ENCODE assay signal across 37 cellular contexts in genomic region chr1:66138613-66139012, GRCh38.
"Had no signal": no experiment of that assay in that cellular context is flagged by ENCODE, and none has a peak within 500 bp of the region (broad histone marks: within the 10 kb centered on the region; RNA-seq: fewer than 3 reads in every experiment).

No MANE protein-coding gene starts in this region.

- H3K4me3 ChIP-seq: adrenal gland, cardiac muscle cell had no signal

- H3K36me3 Mint-ChIP-seq: activated CD4-positive, alpha-beta memory T cell treated with anti-CD3 and anti-CD28 coated beads for 36 hours; activated naive CD4-positive, alpha-beta T cell treated with anti-CD3 and anti-CD28 coated beads, Interleukin-2, amount 50 U/mL, for 72 hours; activated naive CD8-positive, alpha-beta T cell treated with anti-CD3 and anti-CD28 coated beads for 36 hours; brain; T-cell; WTC11 had no signal

- H3K27ac Mint-ChIP-seq: activated CD4-positive, alpha-beta memory T cell treated with anti-CD3 and anti-CD28 coated beads for 36 hours; activated CD4-positive, alpha-beta T cell treated with anti-CD3 and anti-CD28 coated beads for 36 hours; activated CD4-positive, alpha-beta T cell treated with anti-CD3 and anti-CD28 coated beads, Interleukin-2, amount 10 ng/mL, durations not matched to agents 7 days and 5 days; activated CD8-positive, alpha-beta T cell treated with anti-CD3 and anti-CD28 coated beads for 36 hours; activated naive CD4-positive, alpha-beta T cell treated with anti-CD3 and anti-CD28 coated beads for 36 hours; activated naive CD4-positive, alpha-beta T cell treated with anti-CD3 and anti-CD28 coated beads, Interleukin-2, amount 50 U/mL, for 72 hours; activated naive CD8-positive, alpha-beta T cell treated with anti-CD3 and anti-CD28 coated beads for 36 hours; activated T-cell treated with anti-CD3 and anti-CD28 coated beads, Interleukin-2, amount 50 U/mL, for 72 hours; activated T-helper 1 cell treated with anti-CD3 and anti-CD28 coated beads, Interleukin-12 subunit alpha, Interleukin-12 subunit beta, Interleukin-2, Interleukin-4 antibody, amounts not matched to agents 30 ng/mL and 10 ng/mL and 1 ng/mL, durations not matched to agents 14 hours and 24 hours and 36 hours; activated T-helper 17 cell treated with anti-CD3 and anti-CD28 coated beads, Interleukin-2, amount 50 U/mL, for 72 hours; brain; T-helper 1 cell treated with Interleukin-12 subunit alpha and Interleukin-12 subunit beta and Interleukin-4 antibody, amounts not matched to agents 30 μg/mL and 1 μg/mL, for 36 hours; T-helper 2 cell treated with Interferon-gamma antibody and Interleukin-4, amounts not matched to agents 5 μg/mL and 100 μg/mL, for 36 hours; WTC11 had no signal

- DNase-seq: activated CD4-positive, alpha-beta memory T cell treated with anti-CD3 and anti-CD28 coated beads for 36 hours; activated CD4-positive, alpha-beta T cell treated with anti-CD3 and anti-CD28 coated beads for 1 hour; activated CD4-positive, alpha-beta T cell treated with anti-CD3 and anti-CD28 coated beads for 36 hours; activated CD4-positive, alpha-beta T cell treated with anti-CD3 and anti-CD28 coated beads for 48 hours; activated CD4-positive, alpha-beta T cell treated with anti-CD3 and anti-CD28 coated beads, Interleukin-2, amount 10 ng/mL, durations not matched to agents 7 days and 5 days; activated CD4-positive, CD25-positive, alpha-beta regulatory T cell; activated CD8-positive, alpha-beta memory T cell treated with anti-CD3 and anti-CD28 coated beads, Interleukin-2, amount 50 U/mL, for 4 hours; activated CD8-positive, alpha-beta T cell treated with anti-CD3 and anti-CD28 coated beads for 36 hours; activated effector memory CD4-positive, alpha-beta T cell treated with anti-CD3 and anti-CD28 coated beads, Interleukin-2, amount 50 U/mL, for 16 hours; activated gamma-delta T cell treated with Interleukin-2 at 50 U/mL for 16 hours; activated naive CD4-positive, alpha-beta T cell; activated naive CD4-positive, alpha-beta T cell treated with anti-CD3 and anti-CD28 coated beads for 36 hours; activated naive CD4-positive, alpha-beta T cell treated with anti-CD3 and anti-CD28 coated beads, Interleukin-2, amount 50 U/mL, for 16 hours; activated naive CD8-positive, alpha-beta T cell treated with anti-CD3 and anti-CD28 coated beads for 36 hours; activated T-cell treated with anti-CD3 and anti-CD28 coated beads for 4 hours; activated T-cell treated with anti-CD3 and anti-CD28 coated beads, Interleukin-2, amount 50 U/mL, for 1 hour; activated T-cell treated with anti-CD3 and anti-CD28 coated beads, Interleukin-2, amount 50 U/mL, for 4 hours; activated T-cell treated with anti-CD3 and anti-CD28 coated beads, Interleukin-2, amount 50 U/mL, for 72 hours; adrenal gland; amniotic stem cell; aorta; caudate nucleus; cerebellar nuclear complex; T-cell; T-helper 2 cell; T-helper 9 cell; WERI-Rb-1 had no signal

- H3K36me3 ChIP-seq: adrenal gland, cardiac muscle cell, WERI-Rb-1 had no signal

- H3K4me1 ChIP-seq: adrenal gland had no signal

- H3K4me3 Mint-ChIP-seq: activated CD4-positive, alpha-beta memory T cell treated with anti-CD3 and anti-CD28 coated beads for 36 hours; activated CD4-positive, alpha-beta T cell treated with anti-CD3 and anti-CD28 coated beads for 36 hours; activated CD4-positive, alpha-beta T cell treated with anti-CD3 and anti-CD28 coated beads, Interleukin-2, amount 10 ng/mL, durations not matched to agents 7 days and 5 days; activated CD8-positive, alpha-beta T cell treated with anti-CD3 and anti-CD28 coated beads for 36 hours; activated naive CD4-positive, alpha-beta T cell treated with anti-CD3 and anti-CD28 coated beads for 36 hours; activated naive CD8-positive, alpha-beta T cell treated with anti-CD3 and anti-CD28 coated beads for 36 hours; activated T-cell treated with anti-CD3 and anti-CD28 coated beads, Interleukin-2, amount 50 U/mL, for 4 hours; activated T-cell treated with anti-CD3 and anti-CD28 coated beads, Interleukin-2, amount 50 U/mL, for 72 hours; activated T-helper 1 cell treated with anti-CD3 and anti-CD28 coated beads, Interleukin-12 subunit alpha, Interleukin-12 subunit beta, Interleukin-2, Interleukin-4 antibody, amounts not matched to agents 30 ng/mL and 10 ng/mL and 1 ng/mL, durations not matched to agents 14 hours and 24 hours and 36 hours; activated T-helper 17 cell treated with anti-CD3 and anti-CD28 coated beads, Interleukin-2, amount 50 U/mL, for 72 hours; brain; central memory CD8-positive, alpha-beta T cell; T-cell; T-helper 1 cell treated with Interleukin-12 subunit alpha and Interleukin-12 subunit beta and Interleukin-4 antibody, amounts not matched to agents 30 μg/mL and 1 μg/mL, for 36 hours; T-helper 2 cell treated with Interferon-gamma antibody and Interleukin-4, amounts not matched to agents 5 μg/mL and 100 μg/mL, for 36 hours; WTC11 had no signal

- ATAC-seq: activated CD4-positive, alpha-beta T cell treated with anti-CD3 and anti-CD28 coated beads for 36 hours; activated CD4-positive, CD25-positive, alpha-beta regulatory T cell treated with anti-CD3 and anti-CD28 coated beads, Interleukin-2, amount 50 U/mL, for 24 hours; activated CD8-positive, alpha-beta T cell treated with anti-CD3 and anti-CD28 coated beads for 36 hours; activated naive CD4-positive, alpha-beta T cell treated with anti-CD3 and anti-CD28 coated beads, Interleukin-2, amount 50 U/mL, for 72 hours; activated T-cell treated with anti-CD3 and anti-CD28 coated beads, Interleukin-2, amount 50 U/mL, for 4 hours; activated T-cell treated with anti-CD3 and anti-CD28 coated beads, Interleukin-2, amount 50 U/mL, for 72 hours; activated T-helper 17 cell treated with anti-CD3 and anti-CD28 coated beads, Interleukin-2, amount 50 U/mL, for 72 hours; T-cell; WTC11 had no signal

- H3K27me3 Mint-ChIP-seq: activated naive CD8-positive, alpha-beta T cell treated with anti-CD3 and anti-CD28 coated beads for 36 hours; brain had no signal

- H3K9me3 ChIP-seq: adrenal gland had no signal

- H3K4me1 Mint-ChIP-seq: central memory CD8-positive, alpha-beta T cell; T-cell; WTC11 had no signal

- H3K9me3 Mint-ChIP-seq: activated CD4-positive, alpha-beta memory T cell treated with anti-CD3 and anti-CD28 coated beads for 36 hours; activated CD4-positive, alpha-beta T cell treated with anti-CD3 and anti-CD28 coated beads, Interleukin-2, amount 10 ng/mL, durations not matched to agents 7 days and 5 days; activated CD8-positive, alpha-beta T cell treated with anti-CD3 and anti-CD28 coated beads for 36 hours; activated naive CD4-positive, alpha-beta T cell treated with anti-CD3 and anti-CD28 coated beads for 36 hours; activated naive CD8-positive, alpha-beta T cell treated with anti-CD3 and anti-CD28 coated beads for 36 hours; activated T-cell treated with anti-CD3 and anti-CD28 coated beads, Interleukin-2, amount 50 U/mL, for 4 hours; activated T-helper 1 cell treated with anti-CD3 and anti-CD28 coated beads, Interleukin-12 subunit alpha, Interleukin-12 subunit beta, Interleukin-2, Interleukin-4 antibody, amounts not matched to agents 30 ng/mL and 10 ng/mL and 1 ng/mL, durations not matched to agents 14 hours and 24 hours and 36 hours; activated T-helper 17 cell treated with anti-CD3 and anti-CD28 coated beads, Interleukin-2, amount 50 U/mL, for 72 hours; brain; central memory CD8-positive, alpha-beta T cell; T-cell; T-helper 1 cell treated with Interleukin-12 subunit alpha and Interleukin-12 subunit beta and Interleukin-4 antibody, amounts not matched to agents 30 μg/mL and 1 μg/mL, for 36 hours; T-helper 2 cell treated with Interferon-gamma antibody and Interleukin-4, amounts not matched to agents 5 μg/mL and 100 μg/mL, for 36 hours; WTC11 had no signal

- H3K27ac ChIP-seq: adrenal gland, cardiac muscle cell, WERI-Rb-1 had no signal

- H3K27me3 ChIP-seq: adrenal gland, cardiac muscle cell had no signal
